ENCODE assay signal across 34 cellular contexts in the genomic region with DNA sequence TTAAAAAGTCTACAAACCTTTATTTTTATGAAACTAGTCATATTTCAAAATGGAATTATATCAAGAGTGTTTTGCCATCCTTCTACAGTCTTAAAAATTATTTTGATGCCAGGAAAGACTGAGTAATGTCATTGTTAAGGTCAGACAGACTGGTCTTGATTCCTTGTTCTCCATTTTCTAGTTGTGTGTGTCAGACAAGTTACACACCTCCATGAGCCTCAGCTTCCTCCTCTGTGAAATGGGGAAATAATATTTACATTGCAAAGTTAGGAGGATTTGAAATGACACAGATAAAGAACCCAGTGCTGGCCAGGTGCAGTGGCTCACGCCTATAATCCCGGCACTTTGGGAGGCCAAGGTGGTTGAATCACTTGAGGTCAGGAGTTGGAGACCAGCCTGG.
"Had no signal": no experiment of that assay in that cellular context is flagged by ENCODE, and none has a peak within 500 bp of the region (broad histone marks: within the 10 kb centered on the region; RNA-seq: fewer than 3 reads in every experiment).

No MANE protein-coding gene starts in this region.

- H3K27me3 ChIP-seq: ascending aorta, breast epithelium, cardiac muscle cell, dorsolateral prefrontal cortex, esophagus muscularis mucosa, foreskin keratinocyte, gastrocnemius medialis, heart right ventricle had no signal

- H3K4me3 ChIP-seq: ascending aorta, breast epithelium, cardiac muscle cell, coronary artery, dorsolateral prefrontal cortex, esophagus muscularis mucosa, gastrocnemius medialis, heart right ventricle had no signal

- H3K9me3 ChIP-seq: ascending aorta, breast epithelium, esophagus muscularis mucosa, gastrocnemius medialis, heart right ventricle had no signal

- H3K27ac Mint-ChIP-seq: activated CD4-positive, alpha-beta memory T cell treated with anti-CD3 and anti-CD28 coated beads for 36 hours; activated CD4-positive, alpha-beta T cell treated with anti-CD3 and anti-CD28 coated beads for 36 hours; activated CD4-positive, alpha-beta T cell treated with anti-CD3 and anti-CD28 coated beads, Interleukin-2, amount 10 ng/mL, durations not matched to agents 24 days and 14 days; activated CD8-positive, alpha-beta memory T cell treated with anti-CD3 and anti-CD28 coated beads, Interleukin-2, amount 10 ng/mL, durations not matched to agents 7 days and 5 days; activated CD8-positive, alpha-beta T cell treated with anti-CD3 and anti-CD28 coated beads, Interleukin-2, amount 10 ng/mL, durations not matched to agents 7 days and 5 days; activated naive CD4-positive, alpha-beta T cell treated with anti-CD3 and anti-CD28 coated beads, Interleukin-2, amount 10 ng/mL, durations not matched to agents 7 days and 5 days; activated naive CD8-positive, alpha-beta T cell treated with anti-CD3 and anti-CD28 coated beads, Interleukin-2, amount 10 ng/mL, durations not matched to agents 7 days and 5 days; activated T-cell treated with anti-CD3 and anti-CD28 coated beads, Interleukin-2, amount 50 U/mL, for 72 hours; brain; dendritic cell treated with granulocyte-macrophage colony-stimulating factor and Interleukin-4, amounts not matched to agents 40 ng/mL and 50 ng/mL, for 4 days; endodermal cell; T-helper 17 cell; T-helper 2 cell treated with Interferon-gamma antibody and Interleukin-4, amounts not matched to agents 5 μg/mL and 100 μg/mL, for 36 hours had no signal

- ATAC-seq: activated CD4-positive, alpha-beta T cell treated with anti-CD3 and anti-CD28 coated beads for 36 hours; activated CD8-positive, alpha-beta memory T cell treated with anti-CD3 and anti-CD28 coated beads, Interleukin-2, amount 10 ng/mL, durations not matched to agents 7 days and 5 days; activated CD8-positive, alpha-beta T cell treated with anti-CD3 and anti-CD28 coated beads, Interleukin-2, amount 10 ng/mL, durations not matched to agents 7 days and 5 days; activated naive CD4-positive, alpha-beta T cell treated with anti-CD3 and anti-CD28 coated beads, Interleukin-2, amount 50 U/mL, for 72 hours; activated T-cell treated with anti-CD3 and anti-CD28 coated beads, Interleukin-2, amount 50 U/mL, for 72 hours; foreskin keratinocyte; gastrocnemius medialis; heart right ventricle; T-helper 17 cell had no signal

- DNase-seq: activated CD4-positive, alpha-beta memory T cell treated with anti-CD3 and anti-CD28 coated beads for 36 hours; activated CD4-positive, alpha-beta T cell treated with anti-CD3 and anti-CD28 coated beads for 36 hours; activated CD4-positive, alpha-beta T cell treated with anti-CD3 and anti-CD28 coated beads, Interleukin-2, amount 10 ng/mL, durations not matched to agents 24 days and 14 days; activated CD4-positive, CD25-positive, alpha-beta regulatory T cell; activated CD4-positive, CD25-positive, alpha-beta regulatory T cell treated with anti-CD3 and anti-CD28 coated beads, Interleukin-2, amount 50 U/mL, for 72 hours; activated CD8-positive, alpha-beta memory T cell treated with anti-CD3 and anti-CD28 coated beads, Interleukin-2, amount 10 ng/mL, durations not matched to agents 7 days and 5 days; activated CD8-positive, alpha-beta memory T cell treated with anti-CD3 and anti-CD28 coated beads, Interleukin-2, amount 50 U/mL, for 4 hours; activated CD8-positive, alpha-beta T cell treated with anti-CD3 and anti-CD28 coated beads, Interleukin-2, amount 10 ng/mL, durations not matched to agents 7 days and 5 days; activated gamma-delta T cell; activated naive CD4-positive, alpha-beta T cell; activated naive CD4-positive, alpha-beta T cell treated with anti-CD3 and anti-CD28 coated beads, Interleukin-2, amount 10 ng/mL, durations not matched to agents 7 days and 5 days; activated naive CD8-positive, alpha-beta T cell treated with anti-CD3 and anti-CD28 coated beads, Interleukin-2, amount 10 ng/mL, durations not matched to agents 7 days and 5 days; activated T-cell treated with anti-CD3 and anti-CD28 coated beads, Interleukin-2, amount 50 U/mL, for 1 hour; activated T-cell treated with anti-CD3 and anti-CD28 coated beads, Interleukin-2, amount 50 U/mL, for 72 hours; central memory CD4-positive, alpha-beta T cell; dorsolateral prefrontal cortex; effector memory CD4-positive, alpha-beta T cell; endodermal cell; foreskin keratinocyte; gastrocnemius medialis; heart right ventricle; T-helper 1 cell; T-helper 17 cell; T1000; WERI-Rb-1 had no signal

- H3K36me3 ChIP-seq: ascending aorta, breast epithelium, cardiac muscle cell, esophagus muscularis mucosa, gastrocnemius medialis, heart right ventricle, WERI-Rb-1 had no signal

- H3K9me3 Mint-ChIP-seq: activated CD4-positive, alpha-beta memory T cell treated with anti-CD3 and anti-CD28 coated beads for 36 hours; activated CD4-positive, alpha-beta T cell treated with anti-CD3 and anti-CD28 coated beads, Interleukin-2, amount 10 ng/mL, durations not matched to agents 24 days and 14 days; activated naive CD4-positive, alpha-beta T cell treated with anti-CD3 and anti-CD28 coated beads, Interleukin-2, amount 10 ng/mL, durations not matched to agents 7 days and 5 days; activated naive CD8-positive, alpha-beta T cell treated with anti-CD3 and anti-CD28 coated beads, Interleukin-2, amount 10 ng/mL, durations not matched to agents 7 days and 5 days; activated T-cell treated with anti-CD3 and anti-CD28 coated beads, Interleukin-2, amount 50 U/mL, for 72 hours; dendritic cell treated with granulocyte-macrophage colony-stimulating factor and Interleukin-4, amounts not matched to agents 40 ng/mL and 50 ng/mL, for 4 days; endodermal cell; T-helper 2 cell treated with Interferon-gamma antibody and Interleukin-4, amounts not matched to agents 5 μg/mL and 100 μg/mL, for 36 hours had no signal

- H3K4me1 ChIP-seq: ascending aorta, breast epithelium, gastrocnemius medialis had no signal

- H3K36me3 Mint-ChIP-seq: activated CD4-positive, alpha-beta memory T cell treated with anti-CD3 and anti-CD28 coated beads for 36 hours; activated naive CD4-positive, alpha-beta T cell treated with anti-CD3 and anti-CD28 coated beads, Interleukin-2, amount 10 ng/mL, durations not matched to agents 7 days and 5 days; brain had no signal

- H3K27me3 Mint-ChIP-seq: activated CD4-positive, alpha-beta memory T cell treated with anti-CD3 and anti-CD28 coated beads for 36 hours; activated CD4-positive, alpha-beta T cell treated with anti-CD3 and anti-CD28 coated beads for 36 hours; activated naive CD4-positive, alpha-beta T cell treated with anti-CD3 and anti-CD28 coated beads, Interleukin-2, amount 10 ng/mL, durations not matched to agents 7 days and 5 days; brain; T-helper 17 cell had no signal

- H3K4me3 Mint-ChIP-seq: activated CD4-positive, alpha-beta memory T cell treated with anti-CD3 and anti-CD28 coated beads for 36 hours; activated CD4-positive, alpha-beta T cell treated with anti-CD3 and anti-CD28 coated beads for 36 hours; activated CD4-positive, alpha-beta T cell treated with anti-CD3 and anti-CD28 coated beads, Interleukin-2, amount 10 ng/mL, durations not matched to agents 24 days and 14 days; activated CD8-positive, alpha-beta memory T cell treated with anti-CD3 and anti-CD28 coated beads, Interleukin-2, amount 10 ng/mL, durations not matched to agents 7 days and 5 days; activated CD8-positive, alpha-beta T cell treated with anti-CD3 and anti-CD28 coated beads, Interleukin-2, amount 10 ng/mL, durations not matched to agents 7 days and 5 days; activated naive CD4-positive, alpha-beta T cell treated with anti-CD3 and anti-CD28 coated beads, Interleukin-2, amount 10 ng/mL, durations not matched to agents 7 days and 5 days; activated naive CD8-positive, alpha-beta T cell treated with anti-CD3 and anti-CD28 coated beads, Interleukin-2, amount 10 ng/mL, durations not matched to agents 7 days and 5 days; activated T-cell treated with anti-CD3 and anti-CD28 coated beads, Interleukin-2, amount 50 U/mL, for 72 hours; brain; dendritic cell treated with granulocyte-macrophage colony-stimulating factor and Interleukin-4, amounts not matched to agents 40 ng/mL and 50 ng/mL, for 4 days; endodermal cell; T-helper 17 cell; T-helper 2 cell treated with Interferon-gamma antibody and Interleukin-4, amounts not matched to agents 5 μg/mL and 100 μg/mL, for 36 hours had no signal

- H3K27ac ChIP-seq: ascending aorta, breast epithelium, cardiac muscle cell, coronary artery, dorsolateral prefrontal cortex, esophagus muscularis mucosa, foreskin keratinocyte, gastrocnemius medialis, heart right ventricle, WERI-Rb-1 had no signal
